In the genomic region with DNA sequence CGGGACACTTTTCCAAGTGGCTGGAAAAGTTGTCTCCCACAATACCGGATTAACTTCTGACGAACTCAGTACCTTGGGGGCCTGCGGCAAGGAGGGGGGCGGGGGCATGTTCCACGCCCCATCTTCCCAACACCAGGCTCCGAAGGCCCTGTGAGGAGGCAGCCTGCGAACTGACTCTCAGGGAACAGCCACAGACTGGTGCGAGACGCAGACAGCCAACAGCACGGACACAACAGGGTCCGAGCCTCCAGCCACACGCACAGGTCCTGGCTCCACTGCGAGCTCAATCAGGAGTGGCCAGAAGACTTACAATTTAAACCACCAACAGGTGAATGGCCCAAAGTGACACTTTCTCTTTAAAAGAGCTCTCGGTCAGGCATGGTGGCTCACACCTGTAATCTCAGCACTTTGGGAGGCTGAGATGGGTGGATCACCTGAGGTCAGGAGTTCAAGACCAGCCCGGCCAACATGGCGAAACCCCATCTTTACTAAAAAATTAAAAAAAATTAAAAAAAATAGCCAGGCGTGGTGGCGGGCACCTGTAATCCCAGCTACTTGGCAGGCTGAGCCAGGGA, we compare ENCODE assay signal across 18 cellular contexts.
"Had no signal": no experiment of that assay in that cellular context is flagged by ENCODE, and none has a peak within 500 bp of the region (broad histone marks: within the 10 kb centered on the region; RNA-seq: fewer than 3 reads in every experiment).

No MANE protein-coding gene starts in this region.

- DNase-seq: activated CD4-positive, alpha-beta T cell treated with anti-CD3 and anti-CD28 coated beads, Interleukin-2, amount 50 U/mL, for 1 hour; activated CD4-positive, CD25-positive, alpha-beta regulatory T cell; activated CD8-positive, alpha-beta memory T cell treated with anti-CD3 and anti-CD28 coated beads for 24 hours; activated naive CD4-positive, alpha-beta T cell treated with Interleukin-2 at 50 U/mL for 16 hours; left lung; naive thymus-derived CD4-positive, alpha-beta T cell; nucleus accumbens; stimulated activated CD4-positive, alpha-beta T cell treated with anti-CD3 and anti-CD28 coated beads, Interleukin-15, amount 100 ng/mL, for 24 hours; stimulated activated CD4-positive, alpha-beta T cell treated with anti-CD3 and anti-CD28 coated beads, Interleukin-4, amount 100 ng/mL, for 1 hour; stimulated activated naive B cell treated with anti-CD40 and anti-IgM and Interleukin-4, amounts not matched to agents 10 μg/mL and 1 μg/mL and 100 μg/mL, for 72 hours had no signal

- H3K27ac ChIP-seq: hepatocyte, upper lobe of right lung had no signal

- H3K4me3 ChIP-seq: hepatocyte, left lung, mucosa of descending colon, skin epidermis, upper lobe of right lung had no signal

- FAIRE-seq: astrocyte, endometrium, keratinocyte, TTC549 had no signal

- H3K9me3 ChIP-seq: left lung, mucosa of descending colon, upper lobe of right lung had no signal

- H3K27me3 ChIP-seq: hepatocyte, left lung, upper lobe of right lung had no signal

- H3K36me3 ChIP-seq: left lung, upper lobe of right lung had no signal
